1 cellular context compared by ENCODE assay signal in genomic region chr12:47768323-47768811, GRCh38.
A peak's percentile ranks its signal among the peaks of the same experiment; 100 is the strongest.
TF ChIP-seq lines count a peak whose summit lies in the region.

No MANE protein-coding gene starts in this region.

TF ChIP-seq in K562, 482 proteins besides CTCF, POLR2A, EP300 and RAD21:
- TF ChIP-seq MEIS2 (IDR thresholded peaks at IDR 0.05; ENCODE audit: partially characterized antibody) (peak; percentile 25), SFPQ (IDR thresholded peaks at IDR 0.05; ENCODE audit: low read depth, low read length) (no peak), DIDO1 (tag; IDR thresholded peaks at IDR 0.05; ENCODE audit: low read depth) (no peak), SMC3 (conservative IDR thresholded peaks at IDR 0.05; ENCODE audit: insufficient read depth, low read depth, low read length) (no peak), RNF219 (CRISPR knock-in tag; IDR thresholded peaks at IDR 0.05) (no peak), NFIX (CRISPR knock-in tag; IDR thresholded peaks at IDR 0.05; ENCODE audit: low read depth) (no peak), ZNF3 (CRISPR knock-in tag; IDR thresholded peaks at IDR 0.05) (no peak), NFIC (IDR thresholded peaks at IDR 0.05) (peak; percentile 64), ZNF444 (CRISPR knock-in tag; IDR thresholded peaks at IDR 0.05) (no peak), RFX1 (IDR thresholded peaks at IDR 0.05) (no peak), ZC3H11A (IDR thresholded peaks at IDR 0.05; ENCODE audit: low read depth, low read length) (no peak), ZNF639 (CRISPR knock-in tag; conservative IDR thresholded peaks at IDR 0.05 in 1 of 2, IDR thresholded peaks at IDR 0.05 in 1 of 2) (no peak), RCOR1 (IDR thresholded peaks at IDR 0.05; ENCODE audit: borderline replicate concordance in 1 of 2, low read depth in 2 of 2, low read length in 2 of 2) (peak in 1 of 2 experiments; percentile 33; a peak in 1 of 4 replicates), TAL1 (IDR thresholded peaks at IDR 0.05) (0 out of 2 replicates have a peak, but pooled peaks have one; percentile 10), PCBP1 (IDR thresholded peaks at IDR 0.05; ENCODE audit: low read depth, low read length, poor library complexity, severe bottlenecking) (no peak), ZNF41 (CRISPR knock-in tag; conservative IDR thresholded peaks at IDR 0.05) (no peak), CC2D1A (IDR thresholded peaks at IDR 0.05) (no peak), SAP30 (IDR thresholded peaks at IDR 0.05; ENCODE audit: borderline replicate concordance, insufficient read depth, low read depth, low read length, poor library complexity, severe bottlenecking) (no peak), HDAC6 (IDR thresholded peaks at IDR 0.05; ENCODE audit: low read depth, low read length) (no peak), OTX1 (CRISPR knock-in tag; IDR thresholded peaks at IDR 0.05) (0 out of 2 replicates have a peak, but pooled peaks have one; percentile 33), THRB (CRISPR knock-in tag; conservative IDR thresholded peaks at IDR 0.05) (0 out of 2 replicates have a peak, but pooled peaks have one; percentile 59), ZNF212 (CRISPR knock-in tag; IDR thresholded peaks at IDR 0.05) (no peak), FOXA3 (CRISPR knock-in tag; conservative IDR thresholded peaks at IDR 0.05 in 1 of 2, IDR thresholded peaks at IDR 0.05 in 1 of 2) (peak; percentile 87 to 95; a peak in 3 of 4 replicates), SIN3B (IDR thresholded peaks at IDR 0.05; ENCODE audit: low read depth) (no peak), MECOM (CRISPR knock-in tag; IDR thresholded peaks at IDR 0.05) (0 out of 2 replicates have a peak, but pooled peaks have one; percentile 32)
